Comparison of ENCODE assay signal across 8 cellular contexts in the genomic region with DNA sequence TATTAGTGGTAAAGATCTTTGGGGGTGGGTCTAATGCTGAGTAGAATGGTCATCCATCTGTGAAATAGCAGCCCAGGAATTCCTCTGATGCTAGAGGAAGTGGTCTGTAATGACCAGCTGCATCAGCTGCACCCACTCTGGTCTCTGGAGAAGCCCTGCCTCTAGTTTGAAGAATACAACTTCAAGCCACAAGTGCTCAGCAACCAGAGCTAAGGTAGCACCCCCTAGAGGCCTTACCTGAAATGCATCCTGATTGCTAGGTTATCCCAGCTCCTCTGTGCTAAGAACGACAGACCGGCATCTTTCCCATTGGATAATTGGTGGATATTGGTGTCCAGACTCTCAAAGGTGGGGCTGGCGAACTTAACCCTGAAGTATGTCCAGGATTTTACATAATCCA. TPM values are rescaled to one million over a fixed set of nuclear protein-coding genes. Genes with fewer than 3 reads are reported as not detected.
DNase-seq lines count a peak whose midpoint lies in the region; ATAC-seq and TF ChIP-seq lines count a peak whose summit lies in the region.

No MANE protein-coding gene starts in this region.

- WGBS in mesendoderm (ENCODE audit: extremely low coverage, insufficient coverage, low lambda C conversion rate): no CpG with 5 or more reads among the region's 3 CpGs

- no peaks in the 10 kb centered on the region for H3K9me2 ChIP-seq in DOHH2 (replicated peaks; ENCODE audit: control insufficient read depth, low read length)

- no peak overlapping the region for H2BK5ac ChIP-seq in mesendoderm (ENCODE audit: low read length)

- no peak overlapping the region for H3K9ac ChIP-seq in mesendoderm (ENCODE audit: low read length)

- H4K20me1 ChIP-seq in DOHH2 (ENCODE audit: control insufficient read depth, insufficient read depth, low read depth, low read length): no peaks in the 10 kb centered on the region

- no peak overlapping the region for H3K27ac Mint-ChIP-seq in CD8-positive, alpha-beta memory T cell

- no peak overlapping the region for H3K4ac ChIP-seq in mesendoderm (ENCODE audit: low read depth, low read length)

- H3K27ac ChIP-seq in DOHH2 (ENCODE audit: low read depth, low read length) (no peak overlapping the region), mesendoderm (ENCODE audit: low read depth, low read length) (no peak overlapping the region)
- H3K27ac ChIP-seq in CD8-positive, alpha-beta memory T cell (ENCODE audit: low read depth, low read length): no peak overlapping the region

- no peak overlapping the region for H3K56ac ChIP-seq in mesendoderm (ENCODE audit: low read length)

- peaks cover 7 to 39% of the 10 kb centered on the region in 2 donors for H3K27me3 Mint-ChIP-seq in CD8-positive, alpha-beta memory T cell

- no peak overlapping the region for H4K5ac ChIP-seq in mesendoderm (ENCODE audit: low read length)

- no peak overlapping the region for H3K18ac ChIP-seq in mesendoderm (ENCODE audit: low read length)

- H2AK5ac ChIP-seq in mesendoderm (ENCODE audit: low read length): no peak overlapping the region

- H3K4me3 ChIP-seq in DOHH2 (ENCODE audit: low read length) (no peak overlapping the region), mesendoderm (ENCODE audit: low read length) (no peak overlapping the region)
- no peak overlapping the region for H3K4me3 ChIP-seq in CD8-positive, alpha-beta memory T cell (ENCODE audit: low read length)

- no peaks in the 10 kb centered on the region for H3K9me3 ChIP-seq in DOHH2 (ENCODE audit: control insufficient read depth, insufficient read depth, low read length)
- no peaks in the 10 kb centered on the region for H3K9me3 ChIP-seq in CD8-positive, alpha-beta memory T cell (ENCODE audit: low read length)

- H3K36me3 Mint-ChIP-seq in CD8-positive, alpha-beta memory T cell: no peaks in the 10 kb centered on the region

- H3K4me1 ChIP-seq in DOHH2 (ENCODE audit: control insufficient read depth, low read length) (peaks cover 31% of the 10 kb centered on the region), mesendoderm (ENCODE audit: control insufficient read depth, low read depth, low read length) (no peaks in the 10 kb centered on the region)
- H3K4me1 ChIP-seq in CD8-positive, alpha-beta memory T cell (ENCODE audit: insufficient read depth, low read length): no peaks in the 10 kb centered on the region

- H3K36me3 ChIP-seq in DOHH2 (ENCODE audit: control insufficient read depth, low read length): no peaks in the 10 kb centered on the region
- H3K36me3 ChIP-seq in mesendoderm (ENCODE audit: control insufficient read depth, insufficient read depth, low read length): no peaks in the 10 kb centered on the region
- H3K36me3 ChIP-seq in CD8-positive, alpha-beta memory T cell (ENCODE audit: insufficient read depth, low read length): no peaks in the 10 kb centered on the region

- peak; percentile 84 for TF ChIP-seq CTCF in DOHH2 (IDR thresholded peaks at IDR 0.05; ENCODE audit: low read depth, low read length, poor library complexity, severe bottlenecking)

- H3K79me1 ChIP-seq in mesendoderm (ENCODE audit: low read length): no peaks in the 10 kb centered on the region

- POLR2A ChIA-PET in CD8-positive, alpha-beta memory T cell (lab: Charles Lee): no interaction called here

- no peaks in the 10 kb centered on the region for H3K27me3 ChIP-seq in DOHH2 (ENCODE audit: control insufficient read depth, low read length)
- H3K27me3 ChIP-seq in mesendoderm (ENCODE audit: insufficient read depth, low read length, poor library complexity): no peaks in the 10 kb centered on the region
- no peaks in the 10 kb centered on the region for H3K27me3 ChIP-seq in CD8-positive, alpha-beta memory T cell (ENCODE audit: insufficient read depth, low read length, poor library complexity, severe bottlenecking)

- H3K79me2 ChIP-seq in DOHH2 (ENCODE audit: control insufficient read depth, low read length) (no peaks in the 10 kb centered on the region), mesendoderm (ENCODE audit: control insufficient read depth, insufficient read depth, low read length) (no peaks in the 10 kb centered on the region)

- CTCF ChIA-PET in CD8-positive, alpha-beta memory T cell (lab: Charles Lee): interaction anchor here (1.5 kb wide), 1 partner anchor 11 kb away, joined by 6 read pairs; no protein-coding TSS in a partner anchor

- DNase-seq in HT-29 (ENCODE audit: low spot score): peak; percentile 46
- DNase-seq in amniotic epithelial cell (ENCODE audit: low read depth): peak; percentile 7
- peak; percentile 83 for DNase-seq in mesendoderm
- DNase-seq in CD8-positive, alpha-beta memory T cell: no peak
- DNase-seq in NCI-H2227 treated with DMSO at 0.1 percent for 48 hours (lab: John Stamatoyannopoulos, UW): no peak

- H3K4me3 Mint-ChIP-seq in CD8-positive, alpha-beta memory T cell: no peak overlapping the region

- no peak overlapping the region for H3K23ac ChIP-seq in mesendoderm (ENCODE audit: low read length)

- ATAC-seq in GM21723 (IDR thresholded peaks at IDR 0.05; ENCODE audit: unreplicated experiment) (no peak), HG02678 (IDR thresholded peaks at IDR 0.05; ENCODE audit: unreplicated experiment) (no peak)

- H4K8ac ChIP-seq in mesendoderm (ENCODE audit: low read depth, low read length): no peak overlapping the region

- H3K4me2 ChIP-seq in DOHH2 (ENCODE audit: low read length) (no peak overlapping the region), mesendoderm (ENCODE audit: low read length) (no peak overlapping the region)

- H3F3A ChIP-seq in DOHH2 (ENCODE audit: control insufficient read depth, insufficient read depth): no peaks in the 10 kb centered on the region; the same call in 1 of the 2 replicates

- H3K4me1 Mint-ChIP-seq in CD8-positive, alpha-beta memory T cell: no peaks in the 10 kb centered on the region

- H3K9me3 Mint-ChIP-seq in CD8-positive, alpha-beta memory T cell: peaks cover 0 to 5% (median 2%) of the 10 kb centered on the region in 5 donors

- no peak overlapping the region for H2BK15ac ChIP-seq in mesendoderm (replicated peaks; ENCODE audit: low read depth)

- H2BK120ac ChIP-seq in mesendoderm (ENCODE audit: low read depth, low read length): no peak overlapping the region

RNA-seq across cellular contexts. Expression of a gene that starts 58.2 kb away (rescaled TPM):
- under 0.01 TPM in 1 of 2 replicates, not detected in the other for total RNA-seq in HT-29 (2014; rRNA removed; shearing (Covaris generic))
- 0.06 TPM for polyA plus RNA-seq in mesendoderm (2013, experiment 1 of 2)
- polyA plus RNA-seq in mesendoderm (2013, experiment 2 of 2): 0.04 TPM
- under 1 TPM; 0.11 to 0.20 TPM for total RNA-seq in CD8-positive, alpha-beta memory T cell
- polyA plus RNA-seq in CD8-positive, alpha-beta memory T cell: not detected

Comparison
In these comparisons a context has a peak if more than half of its experiments do, and no peak if none do; other contexts are left out.
1. DNase-seq: peak in HT-29 (single experiment), amniotic epithelial cell (single experiment) and mesendoderm (single experiment); none in CD8-positive, alpha-beta memory T cell (0 of 5) and NCI-H2227 treated with DMSO at 0.1 percent for 48 hours (single experiment).